ENCODE assay signal across 17 cellular contexts in genomic region chr6:28969129-28969528, GRCh38. TPM values are rescaled to one million over a fixed set of nuclear protein-coding genes. Genes with fewer than 3 reads are reported as not detected.
DNase-seq lines count a peak whose midpoint lies in the region; ATAC-seq and TF ChIP-seq lines count a peak whose summit lies in the region.
"Had no signal": no experiment of that assay in that cellular context is flagged by ENCODE, and none has a peak within 500 bp of the region (broad histone marks: within the 10 kb centered on the region; RNA-seq: fewer than 3 reads in every experiment).

No MANE protein-coding gene starts in this region.

- TF ChIP-seq CTCF in 22Rv1 (IDR thresholded peaks at IDR 0.05), result peak; percentile 14
- peak; percentile 58 for TF ChIP-seq CTCF in H9 (conservative IDR thresholded peaks at IDR 0.05)
- TF ChIP-seq CTCF in cardiac fibroblast (IDR thresholded peaks at IDR 0.05; ENCODE audit: low read depth, low read length), result peak; percentile 4
- peak; percentile 21 for TF ChIP-seq CTCF in foreskin keratinocyte (conservative IDR thresholded peaks at IDR 0.05)
- TF ChIP-seq CTCF in breast epithelium (IDR thresholded peaks at IDR 0.05), result no peak
- no peak for TF ChIP-seq CTCF in prostate gland (IDR thresholded peaks at IDR 0.05)

- H3K36me3 ChIP-seq in breast epithelium, result no peaks in the 10 kb centered on the region
- H3K36me3 ChIP-seq in prostate gland, result no peaks in the 10 kb centered on the region

- H3K27ac ChIP-seq in 22Rv1 (no peak overlapping the region), H9 (ENCODE audit: insufficient read length, low read depth, low read length) (no peak overlapping the region), foreskin keratinocyte (no peak overlapping the region), breast epithelium (no peak overlapping the region), prostate gland (no peak overlapping the region)

- intact Hi-C loops in breast epithelium (cut with DNase I; ENCODE audit: low total_unique reads), result no loop called here
- intact Hi-C loops in prostate gland (cut with DNase I), result no loop called here

- ATAC-seq in foreskin keratinocyte, result no peak

- H3K36me3 Mint-ChIP-seq in H9 (ENCODE audit: insufficient read depth in 1 of 3, low read depth in 3 of 3), result peaks cover 5 to 13% (median 5%) of the 10 kb centered on the region in 3 experiments; a peak in 5 of 7 replicates

- H3K23ac ChIP-seq in H9 (ENCODE audit: insufficient read length, low read depth, low read length), result no peak overlapping the region

- H2AFZ ChIP-seq in H9 (ENCODE audit: low read length), result no peak overlapping the region

- no peaks in the 10 kb centered on the region for H4K20me1 ChIP-seq in H9 (ENCODE audit: control insufficient read depth, insufficient read depth, insufficient read length)

- H3K4me3 Mint-ChIP-seq in H9, result no peak overlapping the region
- H3K4me3 Mint-ChIP-seq: CD4-positive, alpha-beta T cell had no signal

- H3K4me3 ChIP-seq in cardiac fibroblast (replicated peaks in 1 of 2; ENCODE audit: low read depth in 2 of 2, low read length in 2 of 2) (no peak overlapping the region), breast epithelium (no peak overlapping the region), prostate gland (no peak overlapping the region)

- H4K8ac ChIP-seq in H9 (replicated peaks; ENCODE audit: insufficient read length, low read depth, low read length), result no peak overlapping the region

- no peaks in the 10 kb centered on the region for H3K4me1 ChIP-seq in H9 (ENCODE audit: insufficient read depth, low read length)
- H3K4me1 ChIP-seq in foreskin keratinocyte, result no peaks in the 10 kb centered on the region
- no peaks in the 10 kb centered on the region for H3K4me1 ChIP-seq in breast epithelium
- no peaks in the 10 kb centered on the region for H3K4me1 ChIP-seq in prostate gland (replicated peaks)

- no peak overlapping the region for H2AK5ac ChIP-seq in H9 (ENCODE audit: insufficient read length, low read length)

- no peak overlapping the region for H3K4ac ChIP-seq in H9 (ENCODE audit: low read depth, low read length)

- no peak overlapping the region for H2BK120ac ChIP-seq in H9 (ENCODE audit: low read depth, low read length, poor library complexity, severe bottlenecking)

- no peaks in the 10 kb centered on the region for H3K23me2 ChIP-seq in H9 (ENCODE audit: insufficient read length, low read depth, low read length, poor library complexity, severe bottlenecking)

- no CpG with 5 or more reads among the region's 15 CpGs for WGBS in H9 (ENCODE audit: extremely low coverage, insufficient read length, low lambda C conversion rate)
- 72% methylated on average over 15 of the region's 15 CpGs for WGBS in prostate gland

- H3K27me3 ChIP-seq in H9 (ENCODE audit: insufficient read depth, low read length) (no peaks in the 10 kb centered on the region), foreskin keratinocyte (peaks cover 6% of the 10 kb centered on the region), breast epithelium (no peaks in the 10 kb centered on the region), prostate gland (replicated peaks; ENCODE audit: insufficient read depth) (no peaks in the 10 kb centered on the region)

- H3K18ac ChIP-seq in H9 (ENCODE audit: insufficient read length, low read depth, low read length), result no peak overlapping the region

- no peak overlapping the region for H4K91ac ChIP-seq in H9 (ENCODE audit: insufficient read length, low read depth, low read length)

- no peaks in the 10 kb centered on the region for H3K79me1 ChIP-seq in H9 (ENCODE audit: insufficient read depth, low read depth, low read length, poor library complexity, severe bottlenecking)

- no peak overlapping the region for H3K56ac ChIP-seq in H9 (ENCODE audit: insufficient read length, low read depth, low read length)

- H3K9me3 ChIP-seq in H9 (ENCODE audit: control insufficient read depth, low read depth, low read length) (no peaks in the 10 kb centered on the region), breast epithelium (no peaks in the 10 kb centered on the region), prostate gland (no peaks in the 10 kb centered on the region)
- H3K9me3 ChIP-seq: SK-N-SH had no signal

- no peak overlapping the region for H2BK15ac ChIP-seq in H9 (ENCODE audit: low read depth, low read length)

- H2BK12ac ChIP-seq in H9 (ENCODE audit: insufficient read length, low read depth, low read length), result no peak overlapping the region

- no peak overlapping the region for H4K5ac ChIP-seq in H9 (ENCODE audit: insufficient read length, low read depth, low read length)

- no peak overlapping the region for H2BK20ac ChIP-seq in H9 (ENCODE audit: low read depth, low read length, poor library complexity, severe bottlenecking)

- H3T11ph ChIP-seq in H9 (ENCODE audit: low read length), result no peak overlapping the region

- peaks cover 0 to 2% of the 10 kb centered on the region in 2 experiments; a peak in 1 of 4 replicates for H3K4me1 Mint-ChIP-seq in H9

- no peak overlapping the region for H3K9ac ChIP-seq in H9 (ENCODE audit: extremely low read depth, insufficient read length, low read length)
- H3K9ac ChIP-seq: SK-N-SH had no signal

- DNase-seq in H9 (peak; percentile 81), cardiac fibroblast (ENCODE audit: low read depth in 2 of 2) (no peak), foreskin keratinocyte (no peak), breast epithelium (ENCODE audit: low spot score in 2 of 2) (no peak), NCI-H2196 treated with DMSO at 0.1 percent for 48 hours (lab: John Stamatoyannopoulos, UW; ENCODE audit: unreplicated experiment) (no peak), ecto neural progenitor cell (ENCODE audit: low spot score) (no peak), prostate gland (ENCODE audit: low spot score) (no peak)
- DNase-seq: Caco-2; CD4-positive, alpha-beta T cell; EL; NCI-H1105; NCI-H2081; NCI-H510A treated with DMSO at 0.1 percent for 48 hours; NCI-H82; SHP77 treated with DMSO at 0.1 percent for 48 hours; SK-N-SH had no signal

- H2BK5ac ChIP-seq in H9 (ENCODE audit: insufficient read length, low read length), result no peak overlapping the region

- H3K27me3 Mint-ChIP-seq in H9 (ENCODE audit: low read depth), result peaks cover 13% of the 10 kb centered on the region

- H3K4me2 ChIP-seq in H9 (ENCODE audit: insufficient read depth, insufficient read length, low read length), result no peak overlapping the region
- H3K4me2 ChIP-seq: SK-N-SH had no signal

- H3K79me2 ChIP-seq in H9 (ENCODE audit: insufficient read depth, low read length), result no peaks in the 10 kb centered on the region

- peaks cover 17 to 26% of the 10 kb centered on the region in 2 experiments for H3K9me3 Mint-ChIP-seq in H9

- no peak overlapping the region; the same call in 1 of the 2 replicates for H3K14ac ChIP-seq in H9 (ENCODE audit: insufficient read depth, low read length)

- TF ChIP-seq POLR2A in breast epithelium (IDR thresholded peaks at IDR 0.05) (no peak), prostate gland (IDR thresholded peaks at IDR 0.05) (no peak)

- no peak overlapping the region for H3K27ac Mint-ChIP-seq in H9
- H3K27ac Mint-ChIP-seq: CD4-positive, alpha-beta T cell had no signal

RNA-seq across cellular contexts. Expression of gene ZNF311, which starts 36.0 kb away (rescaled TPM):
- total RNA-seq in H9 (2021) (0.57 and 0.68 TPM in 2 replicates), foreskin keratinocyte (2.3 and 3.3 TPM in 2 replicates), breast epithelium (1 to 10 TPM in 2 of 3 donors, under 1 TPM in 1; 0.96 to 3.7 (median 2.0) TPM), prostate gland (1 to 10 TPM; 1.9 to 4.3 TPM)
- 1.9 TPM in 2 replicates for polyA plus RNA-seq in foreskin keratinocyte

RNA-seq across cellular contexts. Expression of gene TRIM27, which starts 45.3 kb away (rescaled TPM):
- total RNA-seq in H9 (2021) (93.1 and 98.2 TPM in 2 replicates), foreskin keratinocyte (50.9 and 60.1 TPM in 2 replicates), breast epithelium (100 to 1,000 TPM in 1 of 3 donors, 10 to 100 TPM in 2; 38.7 to 106 (median 80.3) TPM), prostate gland (10 to 100 TPM; 79.2 to 85.7 TPM)
- polyA plus RNA-seq in foreskin keratinocyte, result 35.0 and 37.5 TPM in 2 replicates

Comparison
In these comparisons a context has a peak if more than half of its experiments do, and no peak if none do; other contexts are left out.
1. CTCF ChIP-seq: peak in 22Rv1 (single experiment), H9 (single experiment), cardiac fibroblast (single experiment) and foreskin keratinocyte (single experiment); none in breast epithelium (0 of 3) and prostate gland (0 of 4).